15 cellular contexts compared by ENCODE assay signal in the genomic region with DNA sequence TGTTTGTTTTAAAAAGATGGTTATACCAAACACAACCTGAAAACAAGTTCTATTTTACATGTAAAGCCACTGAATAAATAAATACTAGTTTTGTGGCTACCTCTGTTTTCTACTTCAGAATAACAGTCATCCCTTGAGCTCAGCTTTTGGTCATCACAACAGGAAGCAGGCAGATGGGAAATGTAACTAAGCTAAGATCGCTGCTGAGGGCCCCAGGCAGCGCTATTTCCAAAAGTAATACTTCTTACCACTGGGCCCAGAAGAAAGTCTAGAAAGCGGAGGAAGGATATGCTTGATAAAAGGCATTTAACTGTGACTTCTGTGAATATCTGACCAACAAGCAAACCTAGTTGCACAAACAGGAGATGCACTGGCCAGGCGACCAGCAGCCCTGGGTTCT.
A peak's percentile ranks its signal among the peaks of the same experiment; 100 is the strongest.
DNase-seq lines count a peak whose midpoint lies in the region; ATAC-seq and TF ChIP-seq lines count a peak whose summit lies in the region.
"Had no signal": no experiment of that assay in that cellular context is flagged by ENCODE, and none has a peak within 500 bp of the region (broad histone marks: within the 10 kb centered on the region; RNA-seq: fewer than 3 reads in every experiment).

No MANE protein-coding gene starts in this region.

- no peaks in the 10 kb centered on the region for H3K9me3 ChIP-seq in prostate gland
- H3K9me3 ChIP-seq: neutrophil had no signal

- TF ChIP-seq CTCF in prostate gland (IDR thresholded peaks at IDR 0.05) = no peak

- no peak for DNase-seq in activated CD4-positive, CD25-positive, alpha-beta regulatory T cell treated with anti-CD3 and anti-CD28 coated beads, Interleukin-2, amount 50 U/mL, for 72 hours
- DNase-seq in Kasumi-1 (lab: John Stamatoyannopoulos, UW) (peak; percentile 35 to 38), prostate gland (ENCODE audit: low spot score) (no peak), SW 1271 (lab: John Stamatoyannopoulos, UW) (no peak), ecto neural progenitor cell (ENCODE audit: low spot score) (no peak)
- no peak for DNase-seq in activated naive CD4-positive, alpha-beta T cell treated with anti-CD3 and anti-CD28 coated beads, Interleukin-2, amount 50 U/mL, for 72 hours (ENCODE audit: low spot score in 2 of 2)
- no peak for DNase-seq in stimulated activated CD4-positive, alpha-beta T cell treated with anti-CD3 and anti-CD28 coated beads, Interleukin-4, amount 100 ng/mL, for 1 hour
- DNase-seq: erythroblast, NCI-H1105 treated with DMSO at 0.1 percent for 48 hours, NCI-H526 treated with DMSO at 0.1 percent for 48 hours had no signal

- intact Hi-C loops in prostate gland (cut with DNase I) = loop anchor here (10.0 kb wide), 1 partner anchor 100 kb away; no protein-coding TSS in a partner anchor

- H3K36me3 Mint-ChIP-seq in activated naive CD4-positive, alpha-beta T cell treated with anti-CD3 and anti-CD28 coated beads, Interleukin-2, amount 50 U/mL, for 72 hours = peaks cover 0 to 10% of the 10 kb centered on the region in 2 donors

- TF ChIP-seq POLR2A in prostate gland (IDR thresholded peaks at IDR 0.05) = no peak

- no peaks in the 10 kb centered on the region for H3K9me3 Mint-ChIP-seq in activated naive CD4-positive, alpha-beta T cell treated with anti-CD3 and anti-CD28 coated beads, Interleukin-2, amount 50 U/mL, for 72 hours
- H3K9me3 Mint-ChIP-seq: central memory CD8-positive, alpha-beta T cell had no signal

- WGBS in prostate gland = 62% methylated on average over 4 of the region's 4 CpGs

- H3K4me1 ChIP-seq in prostate gland (replicated peaks) = peaks cover 18% of the 10 kb centered on the region

- peak; percentile 44 to 55 for ATAC-seq in activated CD4-positive, CD25-positive, alpha-beta regulatory T cell treated with anti-CD3 and anti-CD28 coated beads, Interleukin-2, amount 50 U/mL, for 24 hours
- peak; percentile 43 to 69 for ATAC-seq in activated naive CD4-positive, alpha-beta T cell treated with anti-CD3 and anti-CD28 coated beads, Interleukin-2, amount 50 U/mL, for 72 hours

- no peaks in the 10 kb centered on the region for H3K27me3 ChIP-seq in prostate gland (replicated peaks; ENCODE audit: insufficient read depth)
- H3K27me3 ChIP-seq: hepatocyte, neutrophil had no signal

- H3K27ac ChIP-seq in prostate gland = peak overlapping the region; percentile 63 to 68
- H3K27ac ChIP-seq: neutrophil had no signal

- no peak overlapping the region for H3K4me3 ChIP-seq in prostate gland
- H3K4me3 ChIP-seq: hepatocyte, skin epidermis had no signal

- peak overlapping the region; percentile 89 to 92 for H3K27ac Mint-ChIP-seq in activated naive CD4-positive, alpha-beta T cell treated with anti-CD3 and anti-CD28 coated beads, Interleukin-2, amount 50 U/mL, for 72 hours

- no peaks in the 10 kb centered on the region for H3K36me3 ChIP-seq in prostate gland
- H3K36me3 ChIP-seq: neutrophil had no signal

Comparison
In these comparisons a context has a peak if more than half of its experiments do, and no peak if none do; other contexts are left out.
1. DNase-seq: peak in Kasumi-1 (2 of 2); none in activated CD4-positive, CD25-positive, alpha-beta regulatory T cell treated with anti-CD3 and anti-CD28 coated beads, Interleukin-2, amount 50 U/mL, for 72 hours (single experiment), activated naive CD4-positive, alpha-beta T cell treated with anti-CD3 and anti-CD28 coated beads, Interleukin-2, amount 50 U/mL, for 72 hours (0 of 2), prostate gland (single experiment), SW 1271 (0 of 2), ecto neural progenitor cell (single experiment) and stimulated activated CD4-positive, alpha-beta T cell treated with anti-CD3 and anti-CD28 coated beads, Interleukin-4, amount 100 ng/mL, for 1 hour (single experiment).